In the genomic region with DNA sequence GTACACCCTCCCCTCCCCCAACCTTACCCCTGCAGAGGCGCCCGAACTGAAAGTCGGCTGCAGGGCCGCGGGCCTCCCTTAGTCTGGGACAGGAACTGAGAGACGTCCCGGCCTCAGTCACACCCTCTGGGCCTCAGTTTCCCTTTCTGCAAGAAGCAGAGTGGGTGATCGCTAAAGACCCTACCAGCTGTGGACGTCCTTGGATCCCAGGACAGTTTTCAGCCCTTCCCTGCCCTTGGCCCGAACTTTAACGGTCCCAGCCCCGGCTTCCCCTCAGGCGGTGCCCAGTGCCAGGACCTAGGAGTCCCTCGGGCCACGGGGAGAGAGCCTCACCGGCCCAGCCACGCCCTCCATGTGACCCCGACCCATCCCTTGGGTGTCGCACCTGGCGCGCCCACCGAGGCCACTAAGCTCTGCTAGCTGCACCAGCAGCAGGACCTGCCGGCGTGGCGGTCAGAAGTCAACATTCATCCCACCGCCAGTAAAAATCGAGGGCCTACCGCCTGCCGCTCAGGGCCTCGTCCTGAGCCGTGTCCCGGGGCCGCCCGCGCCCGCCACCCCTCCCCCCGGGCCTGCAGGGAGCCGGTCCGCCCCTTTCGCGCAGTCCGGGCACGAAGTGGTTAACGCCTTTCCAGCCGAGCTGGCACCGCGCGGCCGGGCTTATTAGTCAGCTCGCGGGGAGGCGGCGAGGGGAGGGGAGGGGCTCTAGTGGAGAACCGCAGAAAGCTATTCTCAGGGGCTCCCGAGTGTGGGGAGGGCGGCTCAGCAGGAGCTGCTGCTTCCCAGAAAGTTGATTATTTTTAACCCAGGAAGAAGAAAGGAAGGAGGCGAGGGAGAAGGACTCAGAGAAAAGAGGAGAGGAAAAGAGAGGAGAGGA, we compare ENCODE assay signal across 8 cellular contexts.
DNase-seq lines count a peak whose midpoint lies in the region; ATAC-seq and TF ChIP-seq lines count a peak whose summit lies in the region.

No MANE protein-coding gene starts in this region.

- TF ChIP-seq CTCF in DND-41 (IDR thresholded peaks at IDR 0.05; ENCODE audit: borderline replicate concordance, extremely low read depth, low read length, poor library complexity, severe bottlenecking) (no peak), right atrium auricular region (IDR thresholded peaks at IDR 0.05) (no peak), tibial nerve (IDR thresholded peaks at IDR 0.05) (peak in 2 of 5 experiments; percentile 30 to 34)

- intact Hi-C loops in posterior vena cava (cut with DNase I) = loop anchor here (5.0 to 10.0 kb wide), 4 partner anchors 111 to 354 kb away; partner anchors contain the start of gene IER5L (in 1 of the 2)

- ATAC-seq in DND-41 (ENCODE audit: insufficient read depth, low read depth) (peak; percentile 91), HG03469 (IDR thresholded peaks at IDR 0.05; ENCODE audit: unreplicated experiment) (no peak)

- H2AFZ ChIP-seq in DND-41 (ENCODE audit: low read depth, low read length) = no peak overlapping the region

- H3K9me3 ChIP-seq in DND-41 (ENCODE audit: insufficient read depth, low read length, severe bottlenecking) (no peaks in the 10 kb centered on the region), right atrium auricular region (no peaks in the 10 kb centered on the region), tibial nerve (no peaks in the 10 kb centered on the region)

- peak overlapping the region; percentile 40 for H3K9ac ChIP-seq in DND-41 (ENCODE audit: low read depth, low read length)

- H3K4me2 ChIP-seq in DND-41 (ENCODE audit: insufficient read depth, low read length) = peak overlapping the region; percentile 72

- DNase-seq in DND-41 (peak; percentile 85), NAMALWA (ENCODE audit: low spot score) (peak; percentile 41), T-helper 2 cell (peak; percentile 44 to 80 (median 59)), anterior cingulate cortex (lab: John Stamatoyannopoulos, UW) (peak; percentile 53 to 97 (median 90)), right atrium auricular region (ENCODE audit: low spot score) (peak; percentile 98), posterior vena cava (ENCODE audit: low spot score) (peak; percentile 99), tibial nerve (ENCODE audit: low spot score in 2 of 2) (peak; percentile 95 to 96)

- peak; percentile 36 to 96 for TF ChIP-seq EP300 in tibial nerve (IDR thresholded peaks at IDR 0.05)

- H3K27ac ChIP-seq in DND-41 (ENCODE audit: low read length) (no peak overlapping the region), right atrium auricular region (peak overlapping the region; percentile 99), tibial nerve (peak overlapping the region; percentile 92 to 99 (median 97))

- peaks cover 7% of the 10 kb centered on the region; the same call in 1 of the 2 replicates for H4K20me1 ChIP-seq in DND-41 (ENCODE audit: insufficient read depth, low read length)

- H3K4me3 ChIP-seq in DND-41 (ENCODE audit: low read depth in 1 of 2, low read length in 2 of 2) = peak overlapping the region in 1 of 2 experiments; percentile 48; a peak in 2 of 4 replicates
- peak overlapping the region; percentile 59 to 61 for H3K4me3 ChIP-seq in right atrium auricular region
- peak overlapping the region; percentile 56 to 71 (median 69) for H3K4me3 ChIP-seq in tibial nerve

- peaks cover 19% of the 10 kb centered on the region for H3K4me1 ChIP-seq in DND-41 (ENCODE audit: insufficient read depth, low read length)
- H3K4me1 ChIP-seq in right atrium auricular region = peaks cover 0 to 88% of the 10 kb centered on the region in 2 donors
- peaks cover 0 to 92% (median 42%) of the 10 kb centered on the region in 4 donors for H3K4me1 ChIP-seq in tibial nerve

- no peaks in the 10 kb centered on the region for H3K36me3 ChIP-seq in DND-41 (ENCODE audit: insufficient read depth, low read length)
- H3K36me3 ChIP-seq in right atrium auricular region = no peaks in the 10 kb centered on the region
- peaks cover 0 to 14% (median 0%) of the 10 kb centered on the region in 3 donors for H3K36me3 ChIP-seq in tibial nerve

- WGBS in tibial nerve, 2 donors = 0 to 1% methylated on average over 45 of the region's 57 CpGs

- H3K27me3 ChIP-seq in DND-41 (ENCODE audit: insufficient read depth, low read length, poor library complexity) = peaks cover 15% of the 10 kb centered on the region
- no peaks in the 10 kb centered on the region for H3K27me3 ChIP-seq in right atrium auricular region
- H3K27me3 ChIP-seq in tibial nerve = no peaks in the 10 kb centered on the region

- H3K79me2 ChIP-seq in DND-41 (ENCODE audit: insufficient read depth, low read length) = no peaks in the 10 kb centered on the region

- TF ChIP-seq POLR2A in tibial nerve (IDR thresholded peaks at IDR 0.05) = peak; percentile 74 to 83

Comparison
In these comparisons a context has a peak if more than half of its experiments do, and no peak if none do; other contexts are left out.
1. DNase-seq: peak in every context shown above with its lines; median percentile 99 in posterior vena cava; 98 in right atrium auricular region; 96 in tibial nerve; 90 in anterior cingulate cortex; 85 in DND-41; 59 in T-helper 2 cell; 41 in NAMALWA.